ENCODE assay signal across 1 cellular context in genomic region chr11:2928605-2929510, GRCh38.
TF ChIP-seq lines count a peak whose summit lies in the region.

TSS of gene PHLDA2 (minus strand) at chr11:2929420. CDS start at chr11:2929364, 56 bp downstream.

TF ChIP-seq in GM12878, 131 proteins besides CTCF, POLR2A, EP300 and RAD21 (continued from another document):
- no peak for TF ChIP-seq PML (IDR thresholded peaks at IDR 0.05; ENCODE audit: low read length)
- TF ChIP-seq NR2F1 (conservative IDR thresholded peaks at IDR 0.05), result no peak
- TF ChIP-seq MTA2 (IDR thresholded peaks at IDR 0.05; ENCODE audit: low read depth), result no peak
- no peak for TF ChIP-seq SMAD1 (IDR thresholded peaks at IDR 0.05; ENCODE audit: low read depth, partially characterized antibody)
- TF ChIP-seq ESRRA (IDR thresholded peaks at IDR 0.05; ENCODE audit: low read length), result no peak
- no peak for TF ChIP-seq YBX1 (IDR thresholded peaks at IDR 0.05)
- TF ChIP-seq CREB1 (IDR thresholded peaks at IDR 0.05; ENCODE audit: low read depth), result no peak
- no peak for TF ChIP-seq SP1 (IDR thresholded peaks at IDR 0.05; ENCODE audit: low read depth, low read length)
